In the genomic region with DNA sequence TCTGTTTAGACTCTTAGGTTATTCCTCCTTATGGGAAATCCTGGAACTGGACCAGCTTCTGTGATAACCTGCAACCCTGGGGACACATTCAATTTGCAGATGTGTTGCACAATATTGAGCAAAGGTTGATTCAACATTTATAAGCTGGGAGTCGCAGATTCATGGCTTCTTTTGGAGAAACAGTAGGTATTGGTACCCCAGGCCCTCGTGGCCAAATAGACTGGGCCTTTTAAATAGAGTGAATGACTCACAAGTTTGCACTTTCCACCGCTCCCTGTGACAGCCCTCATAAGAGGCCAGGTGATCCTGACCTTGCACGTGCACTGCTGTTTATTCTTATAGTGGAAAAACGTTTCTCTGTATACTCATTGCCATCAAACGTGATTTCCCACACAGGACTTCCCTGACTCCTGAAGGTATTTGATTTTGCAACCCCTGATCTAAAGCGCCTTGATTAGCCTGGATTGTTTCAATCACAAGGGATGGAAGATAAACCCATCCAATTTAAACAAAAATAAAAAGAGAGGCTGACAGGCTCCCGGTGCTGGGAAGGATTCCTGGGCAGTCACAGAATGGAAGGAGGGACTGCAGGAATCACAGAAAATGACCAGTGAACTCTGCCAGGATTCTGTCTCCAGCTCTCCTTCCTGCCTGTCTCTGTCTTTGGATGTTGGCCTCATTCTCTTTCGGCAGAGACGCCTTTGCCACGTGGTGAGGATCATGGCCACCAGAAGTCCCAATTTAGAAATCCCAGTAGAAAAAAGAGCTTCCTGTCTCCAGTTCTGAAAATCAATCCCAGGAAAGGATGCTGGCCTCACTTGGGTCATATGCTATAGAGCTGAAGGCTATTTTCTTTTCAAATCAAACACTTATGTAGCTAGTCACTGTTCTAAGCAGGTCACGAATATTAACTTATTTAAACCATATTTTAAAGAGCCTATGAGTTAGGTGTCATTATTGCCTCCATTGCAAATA, we compare ENCODE assay signal across 1 cellular context.
A peak's percentile ranks its signal among the peaks of the same experiment; 100 is the strongest.
TF ChIP-seq lines count a peak whose summit lies in the region.

No MANE protein-coding gene starts in this region.

TF ChIP-seq in HepG2, 621 proteins besides CTCF, POLR2A, EP300 and RAD21 (continued from another document and continues in another):
- TF ChIP-seq ZBTB40 (IDR thresholded peaks at IDR 0.05) (no peak), ZBTB40 (CRISPR knock-in tag; IDR thresholded peaks at IDR 0.05) (no peak), EED (CRISPR knock-in tag; IDR thresholded peaks at IDR 0.05) (no peak), KAT2B (IDR thresholded peaks at IDR 0.05; ENCODE audit: borderline replicate concordance, low read depth, low read length) (no peak), CBX2 (IDR thresholded peaks at IDR 0.05; ENCODE audit: low read depth, low read length) (no peak), CBX2 (CRISPR knock-in tag; IDR thresholded peaks at IDR 0.05; ENCODE audit: low read depth) (no peak), GFI1 (CRISPR knock-in tag; IDR thresholded peaks at IDR 0.05; ENCODE audit: borderline replicate concordance) (0 out of 2 replicates have a peak, but pooled peaks have one; percentile 16), MTERF4 (CRISPR knock-in tag; IDR thresholded peaks at IDR 0.05) (no peak), ZKSCAN5 (CRISPR knock-in tag; IDR thresholded peaks at IDR 0.05) (no peak), ZKSCAN1 (IDR thresholded peaks at IDR 0.05; ENCODE audit: low read length) (no peak), MYNN (CRISPR knock-in tag; IDR thresholded peaks at IDR 0.05; ENCODE audit: low read depth) (no peak), SP140L (CRISPR knock-in tag; IDR thresholded peaks at IDR 0.05; ENCODE audit: borderline replicate concordance) (no peak), SNAPC2 (CRISPR knock-in tag; IDR thresholded peaks at IDR 0.05) (no peak), FOXK2 (IDR thresholded peaks at IDR 0.05) (no peak), ZNF83 (CRISPR knock-in tag; IDR thresholded peaks at IDR 0.05; ENCODE audit: borderline replicate concordance) (no peak), SRY (CRISPR knock-in tag; IDR thresholded peaks at IDR 0.05) (no peak), FOXK1 (CRISPR knock-in tag; IDR thresholded peaks at IDR 0.05; ENCODE audit: borderline replicate concordance, low read depth) (no peak), ZMYM3 (CRISPR knock-in tag; IDR thresholded peaks at IDR 0.05) (no peak), ESRRA (CRISPR knock-in tag; IDR thresholded peaks at IDR 0.05; ENCODE audit: low read depth) (no peak), TFE3 (CRISPR knock-in tag; IDR thresholded peaks at IDR 0.05) (no peak), ZNF136 (CRISPR knock-in tag; IDR thresholded peaks at IDR 0.05; ENCODE audit: low read depth) (no peak), STAT5B (CRISPR knock-in tag; IDR thresholded peaks at IDR 0.05) (no peak), ZNF800 (CRISPR knock-in tag; IDR thresholded peaks at IDR 0.05) (no peak), DMAP1 (CRISPR knock-in tag; IDR thresholded peaks at IDR 0.05) (peak; percentile 19; the same call in 1 of the 2 replicates), SIN3B (IDR thresholded peaks at IDR 0.05; ENCODE audit: low read length) (no peak), TARDBP (CRISPR knock-in tag; IDR thresholded peaks at IDR 0.05) (no peak), ATAD3A (CRISPR knock-in tag; IDR thresholded peaks at IDR 0.05) (no peak), HMG20A (CRISPR knock-in tag; IDR thresholded peaks at IDR 0.05; ENCODE audit: borderline replicate concordance) (0 out of 2 replicates have a peak, but pooled peaks have one; percentile 32), ZSCAN29 (CRISPR knock-in tag; conservative IDR thresholded peaks at IDR 0.05) (no peak)
- TF ChIP-seq, protein P1, sequence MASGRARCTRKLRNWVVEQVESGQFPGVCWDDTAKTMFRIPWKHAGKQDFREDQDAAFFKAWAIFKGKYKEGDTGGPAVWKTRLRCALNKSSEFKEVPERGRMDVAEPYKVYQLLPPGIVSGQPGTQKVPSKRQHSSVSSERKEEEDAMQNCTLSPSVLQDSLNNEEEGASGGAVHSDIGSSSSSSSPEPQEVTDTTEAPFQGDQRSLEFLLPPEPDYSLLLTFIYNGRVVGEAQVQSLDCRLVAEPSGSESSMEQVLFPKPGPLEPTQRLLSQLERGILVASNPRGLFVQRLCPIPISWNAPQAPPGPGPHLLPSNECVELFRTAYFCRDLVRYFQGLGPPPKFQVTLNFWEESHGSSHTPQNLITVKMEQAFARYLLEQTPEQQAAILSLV (CRISPR knock-in tag; IDR thresholded peaks at IDR 0.05; ENCODE audit: borderline replicate concordance), result no peak
- TF ChIP-seq, protein P2, sequence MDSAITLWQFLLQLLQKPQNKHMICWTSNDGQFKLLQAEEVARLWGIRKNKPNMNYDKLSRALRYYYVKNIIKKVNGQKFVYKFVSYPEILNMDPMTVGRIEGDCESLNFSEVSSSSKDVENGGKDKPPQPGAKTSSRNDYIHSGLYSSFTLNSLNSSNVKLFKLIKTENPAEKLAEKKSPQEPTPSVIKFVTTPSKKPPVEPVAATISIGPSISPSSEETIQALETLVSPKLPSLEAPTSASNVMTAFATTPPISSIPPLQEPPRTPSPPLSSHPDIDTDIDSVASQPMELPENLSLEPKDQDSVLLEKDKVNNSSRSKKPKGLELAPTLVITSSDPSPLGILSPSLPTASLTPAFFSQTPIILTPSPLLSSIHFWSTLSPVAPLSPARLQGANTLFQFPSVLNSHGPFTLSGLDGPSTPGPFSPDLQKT (CRISPR knock-in tag; IDR thresholded peaks at IDR 0.05; ENCODE audit: borderline replicate concordance), result no peak
- TF ChIP-seq, protein P3, sequence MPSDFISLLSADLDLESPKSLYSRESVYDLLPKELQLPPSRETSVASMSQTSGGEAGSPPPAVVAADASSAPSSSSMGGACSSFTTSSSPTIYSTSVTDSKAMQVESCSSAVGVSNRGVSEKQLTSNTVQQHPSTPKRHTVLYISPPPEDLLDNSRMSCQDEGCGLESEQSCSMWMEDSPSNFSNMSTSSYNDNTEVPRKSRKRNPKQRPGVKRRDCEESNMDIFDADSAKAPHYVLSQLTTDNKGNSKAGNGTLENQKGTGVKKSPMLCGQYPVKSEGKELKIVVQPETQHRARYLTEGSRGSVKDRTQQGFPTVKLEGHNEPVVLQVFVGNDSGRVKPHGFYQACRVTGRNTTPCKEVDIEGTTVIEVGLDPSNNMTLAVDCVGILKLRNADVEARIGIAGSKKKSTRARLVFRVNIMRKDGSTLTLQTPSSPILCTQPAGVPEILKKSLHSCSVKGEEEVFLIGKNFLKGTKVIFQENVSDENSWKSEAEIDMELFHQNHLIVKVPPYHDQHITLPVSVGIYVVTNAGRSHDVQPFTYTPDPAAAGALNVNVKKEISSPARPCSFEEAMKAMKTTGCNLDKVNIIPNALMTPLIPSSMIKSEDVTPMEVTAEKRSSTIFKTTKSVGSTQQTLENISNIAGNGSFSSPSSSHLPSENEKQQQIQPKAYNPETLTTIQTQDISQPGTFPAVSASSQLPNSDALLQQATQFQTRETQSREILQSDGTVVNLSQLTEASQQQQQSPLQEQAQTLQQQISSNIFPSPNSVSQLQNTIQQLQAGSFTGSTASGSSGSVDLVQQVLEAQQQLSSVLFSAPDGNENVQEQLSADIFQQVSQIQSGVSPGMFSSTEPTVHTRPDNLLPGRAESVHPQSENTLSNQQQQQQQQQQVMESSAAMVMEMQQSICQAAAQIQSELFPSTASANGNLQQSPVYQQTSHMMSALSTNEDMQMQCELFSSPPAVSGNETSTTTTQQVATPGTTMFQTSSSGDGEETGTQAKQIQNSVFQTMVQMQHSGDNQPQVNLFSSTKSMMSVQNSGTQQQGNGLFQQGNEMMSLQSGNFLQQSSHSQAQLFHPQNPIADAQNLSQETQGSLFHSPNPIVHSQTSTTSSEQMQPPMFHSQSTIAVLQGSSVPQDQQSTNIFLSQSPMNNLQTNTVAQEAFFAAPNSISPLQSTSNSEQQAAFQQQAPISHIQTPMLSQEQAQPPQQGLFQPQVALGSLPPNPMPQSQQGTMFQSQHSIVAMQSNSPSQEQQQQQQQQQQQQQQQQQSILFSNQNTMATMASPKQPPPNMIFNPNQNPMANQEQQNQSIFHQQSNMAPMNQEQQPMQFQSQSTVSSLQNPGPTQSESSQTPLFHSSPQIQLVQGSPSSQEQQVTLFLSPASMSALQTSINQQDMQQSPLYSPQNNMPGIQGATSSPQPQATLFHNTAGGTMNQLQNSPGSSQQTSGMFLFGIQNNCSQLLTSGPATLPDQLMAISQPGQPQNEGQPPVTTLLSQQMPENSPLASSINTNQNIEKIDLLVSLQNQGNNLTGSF (CRISPR knock-in tag; IDR thresholded peaks at IDR 0.05), result no peak
- TF ChIP-seq, protein P4, sequence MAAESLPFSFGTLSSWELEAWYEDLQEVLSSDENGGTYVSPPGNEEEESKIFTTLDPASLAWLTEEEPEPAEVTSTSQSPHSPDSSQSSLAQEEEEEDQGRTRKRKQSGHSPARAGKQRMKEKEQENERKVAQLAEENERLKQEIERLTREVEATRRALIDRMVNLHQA (CRISPR knock-in tag; IDR thresholded peaks at IDR 0.05), result no peak
